1 cellular context compared by ENCODE assay signal in the genomic region with DNA sequence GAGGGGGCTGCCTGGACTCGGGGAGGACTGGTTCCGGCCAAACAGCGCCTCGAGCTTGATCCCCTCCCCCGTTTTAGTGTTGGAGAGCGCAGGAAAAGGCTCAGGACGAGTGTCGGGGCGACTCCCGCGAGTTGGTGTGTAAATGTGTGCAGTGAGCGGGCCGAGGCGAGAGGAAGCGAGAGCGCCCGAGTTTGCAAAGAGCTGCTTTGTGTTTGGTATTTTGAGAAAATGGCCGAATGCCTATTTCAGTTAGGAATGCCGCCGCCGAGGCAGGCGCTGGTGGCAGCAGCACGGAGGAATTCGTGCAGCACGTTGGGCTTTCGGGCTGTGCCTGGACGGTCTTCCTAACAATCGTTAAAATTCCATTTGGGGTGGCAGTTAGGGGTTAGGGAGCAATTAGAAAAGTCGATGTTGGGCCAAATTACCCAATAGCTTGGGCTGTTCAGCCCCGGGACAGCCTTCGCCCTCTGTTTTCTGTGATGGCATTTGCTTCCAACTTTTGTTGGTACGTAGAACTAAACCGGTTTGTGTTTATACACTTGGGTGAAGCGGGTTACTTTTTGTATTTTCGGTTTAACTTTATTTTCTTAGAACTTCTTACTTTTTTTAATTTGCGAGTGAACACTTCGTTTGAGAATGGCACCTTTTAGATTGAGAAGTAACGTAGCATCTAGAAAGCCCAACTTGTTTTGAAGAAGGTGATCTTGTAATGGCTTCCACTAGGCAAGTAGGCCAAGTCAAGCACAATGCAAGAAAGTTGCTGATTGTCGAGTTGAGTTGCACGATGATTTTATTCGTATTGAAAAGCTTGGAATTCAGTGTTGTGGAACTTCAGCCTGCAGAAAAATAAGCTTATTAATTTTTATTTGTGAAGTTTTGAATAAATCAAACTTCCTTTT.
TF ChIP-seq lines count a peak whose summit lies in the region.

No MANE protein-coding gene starts in this region.

TF ChIP-seq in K562, 482 proteins besides CTCF, POLR2A, EP300 and RAD21 (continued from another document):
- TF ChIP-seq, protein P1, sequence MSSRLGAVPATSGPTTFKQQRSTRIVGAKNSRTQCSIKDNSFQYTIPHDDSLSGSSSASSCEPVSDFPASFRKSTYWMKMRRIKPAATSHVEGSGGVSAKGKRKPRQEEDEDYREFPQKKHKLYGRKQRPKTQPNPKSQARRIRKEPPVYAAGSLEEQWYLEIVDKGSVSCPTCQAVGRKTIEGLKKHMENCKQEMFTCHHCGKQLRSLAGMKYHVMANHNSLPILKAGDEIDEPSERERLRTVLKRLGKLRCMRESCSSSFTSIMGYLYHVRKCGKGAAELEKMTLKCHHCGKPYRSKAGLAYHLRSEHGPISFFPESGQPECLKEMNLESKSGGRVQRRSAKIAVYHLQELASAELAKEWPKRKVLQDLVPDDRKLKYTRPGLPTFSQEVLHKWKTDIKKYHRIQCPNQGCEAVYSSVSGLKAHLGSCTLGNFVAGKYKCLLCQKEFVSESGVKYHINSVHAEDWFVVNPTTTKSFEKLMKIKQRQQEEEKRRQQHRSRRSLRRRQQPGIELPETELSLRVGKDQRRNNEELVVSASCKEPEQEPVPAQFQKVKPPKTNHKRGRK (tag; IDR thresholded peaks at IDR 0.05), result no peak
- TF ChIP-seq MTF1 (CRISPR knock-in tag; IDR thresholded peaks at IDR 0.05; ENCODE audit: borderline replicate concordance) (no peak), BCOR (IDR thresholded peaks at IDR 0.05) (no peak), CBX5 (IDR thresholded peaks at IDR 0.05; ENCODE audit: borderline replicate concordance, low read depth) (no peak), RBM25 (IDR thresholded peaks at IDR 0.05; ENCODE audit: low read depth, low read length, severe bottlenecking) (no peak), SMARCA4 (IDR thresholded peaks at IDR 0.05) (0 out of 2 replicates have a peak, but pooled peaks have one; percentile 24), KDM1A (IDR thresholded peaks at IDR 0.05) (no peak), SMAD4 (CRISPR knock-in tag; conservative IDR thresholded peaks at IDR 0.05) (no peak), ZNF24 (IDR thresholded peaks at IDR 0.05) (no peak), OTX1 (CRISPR knock-in tag; IDR thresholded peaks at IDR 0.05) (peak; percentile 76; the same call in 1 of the 2 replicates), ETV6 (IDR thresholded peaks at IDR 0.05; ENCODE audit: borderline replicate concordance in 1 of 2, low read depth in 2 of 2, low read length in 1 of 2) (no peak), ETV6 (CRISPR knock-in tag; IDR thresholded peaks at IDR 0.05; ENCODE audit: borderline replicate concordance) (no peak), GTF2E2 (tag; IDR thresholded peaks at IDR 0.05) (peak; percentile 65), GTF2A2 (tag; IDR thresholded peaks at IDR 0.05) (no peak), ZNF12 (CRISPR knock-in tag; IDR thresholded peaks at IDR 0.05) (no peak), NFIX (CRISPR knock-in tag; IDR thresholded peaks at IDR 0.05; ENCODE audit: low read depth) (no peak), LCOR (CRISPR knock-in tag; IDR thresholded peaks at IDR 0.05) (0 out of 2 replicates have a peak, but pooled peaks have one; percentile 40), SUPT5H (IDR thresholded peaks at IDR 0.05) (peak; percentile 28; the same call in 1 of the 2 replicates), RBBP5 (IDR thresholded peaks at IDR 0.05; ENCODE audit: borderline replicate concordance, insufficient read depth, low read length, poor library complexity, severe bottlenecking) (peak; percentile 90), MIER1 (IDR thresholded peaks at IDR 0.05; ENCODE audit: low read depth) (peak; percentile 50; the same call in 1 of the 2 replicates), CEBPG (CRISPR knock-in tag; IDR thresholded peaks at IDR 0.05) (0 out of 2 replicates have a peak, but pooled peaks have one; percentile 22), CEBPG (tag; conservative IDR thresholded peaks at IDR 0.05 in 1 of 2, IDR thresholded peaks at IDR 0.05 in 1 of 2) (peak in 1 of 2 experiments; percentile 35; a peak in 1 of 4 replicates), STAG1 (CRISPR knock-in tag; IDR thresholded peaks at IDR 0.05; ENCODE audit: borderline replicate concordance) (no peak), CEBPB (tag; IDR thresholded peaks at IDR 0.05) (0 out of 2 replicates have a peak, but pooled peaks have one; percentile 24), PHF21A (IDR thresholded peaks at IDR 0.05; ENCODE audit: borderline replicate concordance, low read depth) (no peak), ZFX (CRISPR knock-in tag; IDR thresholded peaks at IDR 0.05) (peak; percentile 50), MTA1 (IDR thresholded peaks at IDR 0.05; ENCODE audit: borderline replicate concordance) (no peak)
- TF ChIP-seq, protein P2, sequence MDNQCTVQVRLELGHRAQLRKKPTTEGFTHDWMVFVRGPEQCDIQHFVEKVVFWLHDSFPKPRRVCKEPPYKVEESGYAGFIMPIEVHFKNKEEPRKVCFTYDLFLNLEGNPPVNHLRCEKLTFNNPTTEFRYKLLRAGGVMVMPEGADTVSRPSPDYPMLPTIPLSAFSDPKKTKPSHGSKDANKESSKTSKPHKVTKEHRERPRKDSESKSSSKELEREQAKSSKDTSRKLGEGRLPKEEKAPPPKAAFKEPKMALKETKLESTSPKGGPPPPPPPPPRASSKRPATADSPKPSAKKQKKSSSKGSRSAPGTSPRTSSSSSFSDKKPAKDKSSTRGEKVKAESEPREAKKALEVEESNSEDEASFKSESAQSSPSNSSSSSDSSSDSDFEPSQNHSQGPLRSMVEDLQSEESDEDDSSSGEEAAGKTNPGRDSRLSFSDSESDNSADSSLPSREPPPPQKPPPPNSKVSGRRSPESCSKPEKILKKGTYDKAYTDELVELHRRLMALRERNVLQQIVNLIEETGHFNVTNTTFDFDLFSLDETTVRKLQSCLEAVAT (IDR thresholded peaks at IDR 0.05), result peak in 1 of 2 experiments; percentile 59; a peak in 1 of 4 replicates
- TF ChIP-seq, protein P3, sequence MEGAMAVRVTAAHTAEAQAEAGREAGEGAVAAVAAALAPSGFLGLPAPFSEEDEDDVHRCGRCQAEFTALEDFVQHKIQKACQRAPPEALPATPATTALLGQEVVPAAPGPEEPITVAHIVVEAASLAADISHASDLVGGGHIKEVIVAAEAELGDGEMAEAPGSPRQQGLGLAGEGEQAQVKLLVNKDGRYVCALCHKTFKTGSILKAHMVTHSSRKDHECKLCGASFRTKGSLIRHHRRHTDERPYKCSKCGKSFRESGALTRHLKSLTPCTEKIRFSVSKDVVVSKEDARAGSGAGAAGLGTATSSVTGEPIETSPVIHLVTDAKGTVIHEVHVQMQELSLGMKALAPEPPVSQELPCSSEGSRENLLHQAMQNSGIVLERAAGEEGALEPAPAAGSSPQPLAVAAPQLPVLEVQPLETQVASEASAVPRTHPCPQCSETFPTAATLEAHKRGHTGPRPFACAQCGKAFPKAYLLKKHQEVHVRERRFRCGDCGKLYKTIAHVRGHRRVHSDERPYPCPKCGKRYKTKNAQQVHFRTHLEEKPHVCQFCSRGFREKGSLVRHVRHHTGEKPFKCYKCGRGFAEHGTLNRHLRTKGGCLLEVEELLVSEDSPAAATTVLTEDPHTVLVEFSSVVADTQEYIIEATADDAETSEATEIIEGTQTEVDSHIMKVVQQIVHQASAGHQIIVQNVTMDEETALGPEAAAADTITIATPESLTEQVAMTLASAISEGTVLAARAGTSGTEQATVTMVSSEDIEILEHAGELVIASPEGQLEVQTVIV (CRISPR knock-in tag; IDR thresholded peaks at IDR 0.05; ENCODE audit: borderline replicate concordance), result no peak
- TF ChIP-seq, protein P4, sequence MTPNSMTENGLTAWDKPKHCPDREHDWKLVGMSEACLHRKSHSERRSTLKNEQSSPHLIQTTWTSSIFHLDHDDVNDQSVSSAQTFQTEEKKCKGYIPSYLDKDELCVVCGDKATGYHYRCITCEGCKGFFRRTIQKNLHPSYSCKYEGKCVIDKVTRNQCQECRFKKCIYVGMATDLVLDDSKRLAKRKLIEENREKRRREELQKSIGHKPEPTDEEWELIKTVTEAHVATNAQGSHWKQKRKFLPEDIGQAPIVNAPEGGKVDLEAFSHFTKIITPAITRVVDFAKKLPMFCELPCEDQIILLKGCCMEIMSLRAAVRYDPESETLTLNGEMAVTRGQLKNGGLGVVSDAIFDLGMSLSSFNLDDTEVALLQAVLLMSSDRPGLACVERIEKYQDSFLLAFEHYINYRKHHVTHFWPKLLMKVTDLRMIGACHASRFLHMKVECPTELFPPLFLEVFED (CRISPR knock-in tag; conservative IDR thresholded peaks at IDR 0.05), result 0 out of 2 replicates have a peak, but pooled peaks have one; percentile 41
- TF ChIP-seq, protein P5, sequence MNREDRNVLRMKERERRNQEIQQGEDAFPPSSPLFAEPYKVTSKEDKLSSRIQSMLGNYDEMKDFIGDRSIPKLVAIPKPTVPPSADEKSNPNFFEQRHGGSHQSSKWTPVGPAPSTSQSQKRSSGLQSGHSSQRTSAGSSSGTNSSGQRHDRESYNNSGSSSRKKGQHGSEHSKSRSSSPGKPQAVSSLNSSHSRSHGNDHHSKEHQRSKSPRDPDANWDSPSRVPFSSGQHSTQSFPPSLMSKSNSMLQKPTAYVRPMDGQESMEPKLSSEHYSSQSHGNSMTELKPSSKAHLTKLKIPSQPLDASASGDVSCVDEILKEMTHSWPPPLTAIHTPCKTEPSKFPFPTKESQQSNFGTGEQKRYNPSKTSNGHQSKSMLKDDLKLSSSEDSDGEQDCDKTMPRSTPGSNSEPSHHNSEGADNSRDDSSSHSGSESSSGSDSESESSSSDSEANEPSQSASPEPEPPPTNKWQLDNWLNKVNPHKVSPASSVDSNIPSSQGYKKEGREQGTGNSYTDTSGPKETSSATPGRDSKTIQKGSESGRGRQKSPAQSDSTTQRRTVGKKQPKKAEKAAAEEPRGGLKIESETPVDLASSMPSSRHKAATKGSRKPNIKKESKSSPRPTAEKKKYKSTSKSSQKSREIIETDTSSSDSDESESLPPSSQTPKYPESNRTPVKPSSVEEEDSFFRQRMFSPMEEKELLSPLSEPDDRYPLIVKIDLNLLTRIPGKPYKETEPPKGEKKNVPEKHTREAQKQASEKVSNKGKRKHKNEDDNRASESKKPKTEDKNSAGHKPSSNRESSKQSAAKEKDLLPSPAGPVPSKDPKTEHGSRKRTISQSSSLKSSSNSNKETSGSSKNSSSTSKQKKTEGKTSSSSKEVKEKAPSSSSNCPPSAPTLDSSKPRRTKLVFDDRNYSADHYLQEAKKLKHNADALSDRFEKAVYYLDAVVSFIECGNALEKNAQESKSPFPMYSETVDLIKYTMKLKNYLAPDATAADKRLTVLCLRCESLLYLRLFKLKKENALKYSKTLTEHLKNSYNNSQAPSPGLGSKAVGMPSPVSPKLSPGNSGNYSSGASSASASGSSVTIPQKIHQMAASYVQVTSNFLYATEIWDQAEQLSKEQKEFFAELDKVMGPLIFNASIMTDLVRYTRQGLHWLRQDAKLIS (CRISPR knock-in tag; IDR thresholded peaks at IDR 0.05), result peak; percentile 60; the same call in 1 of the 2 replicates
- TF ChIP-seq, protein P6, sequence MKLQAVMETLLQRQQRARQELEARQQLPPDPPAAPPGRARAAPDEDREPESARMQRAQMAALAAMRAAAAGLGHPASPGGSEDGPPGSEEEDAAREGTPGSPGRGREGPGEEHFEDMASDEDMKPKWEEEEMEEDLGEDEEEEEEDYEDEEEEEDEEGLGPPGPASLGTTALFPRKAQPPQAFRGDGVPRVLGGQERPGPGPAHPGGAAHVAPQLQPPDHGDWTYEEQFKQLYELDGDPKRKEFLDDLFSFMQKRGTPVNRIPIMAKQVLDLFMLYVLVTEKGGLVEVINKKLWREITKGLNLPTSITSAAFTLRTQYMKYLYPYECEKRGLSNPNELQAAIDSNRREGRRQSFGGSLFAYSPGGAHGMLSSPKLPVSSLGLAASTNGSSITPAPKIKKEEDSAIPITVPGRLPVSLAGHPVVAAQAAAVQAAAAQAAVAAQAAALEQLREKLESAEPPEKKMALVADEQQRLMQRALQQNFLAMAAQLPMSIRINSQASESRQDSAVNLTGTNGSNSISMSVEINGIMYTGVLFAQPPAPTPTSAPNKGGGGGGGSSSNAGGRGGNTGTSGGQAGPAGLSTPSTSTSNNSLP (IDR thresholded peaks at IDR 0.05; ENCODE audit: borderline replicate concordance, low read depth, low read length), result no peak
- TF ChIP-seq, protein P7, sequence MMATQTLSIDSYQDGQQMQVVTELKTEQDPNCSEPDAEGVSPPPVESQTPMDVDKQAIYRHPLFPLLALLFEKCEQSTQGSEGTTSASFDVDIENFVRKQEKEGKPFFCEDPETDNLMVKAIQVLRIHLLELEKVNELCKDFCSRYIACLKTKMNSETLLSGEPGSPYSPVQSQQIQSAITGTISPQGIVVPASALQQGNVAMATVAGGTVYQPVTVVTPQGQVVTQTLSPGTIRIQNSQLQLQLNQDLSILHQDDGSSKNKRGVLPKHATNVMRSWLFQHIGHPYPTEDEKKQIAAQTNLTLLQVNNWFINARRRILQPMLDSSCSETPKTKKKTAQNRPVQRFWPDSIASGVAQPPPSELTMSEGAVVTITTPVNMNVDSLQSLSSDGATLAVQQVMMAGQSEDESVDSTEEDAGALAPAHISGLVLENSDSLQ (IDR thresholded peaks at IDR 0.05), result no peak
